In the genomic region with DNA sequence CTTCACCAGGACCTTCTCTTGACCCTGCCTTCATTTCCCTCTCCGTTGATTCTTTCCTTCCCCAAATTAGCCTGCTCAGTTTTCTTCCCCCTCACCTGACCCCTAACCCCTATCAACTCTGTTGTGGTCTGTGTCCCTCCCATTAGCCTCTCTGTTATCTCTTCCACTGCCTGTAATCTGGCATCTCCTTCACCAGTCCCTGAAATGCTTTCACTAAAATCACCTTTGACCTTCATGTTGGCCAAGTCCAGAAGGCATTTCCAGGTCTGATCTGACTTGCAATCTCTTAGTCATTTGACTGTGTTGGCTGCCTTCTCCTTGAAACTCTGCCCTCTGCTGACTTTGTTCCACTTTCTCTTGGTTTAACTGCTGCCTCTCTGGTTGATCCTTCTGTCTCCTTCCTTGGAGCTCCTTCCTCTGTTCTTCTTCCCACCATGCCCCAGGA, we compare ENCODE assay signal across 8 cellular contexts. TPM values are rescaled to one million over a fixed set of nuclear protein-coding genes. Genes with fewer than 3 reads are reported as not detected.
DNase-seq lines count a peak whose midpoint lies in the region; ATAC-seq and TF ChIP-seq lines count a peak whose summit lies in the region.

No MANE protein-coding gene starts in this region.

- H3K27me3 ChIP-seq in Panc1 (ENCODE audit: control insufficient read depth, insufficient read depth, low read length) (no peaks in the 10 kb centered on the region), vagina (no peaks in the 10 kb centered on the region), Karpas-422 (ENCODE audit: low read length) (no peaks in the 10 kb centered on the region)

- BruUV-seq in Panc1 (replicated peaks; lab: Mats Ljungman, UMichigan): no TSS peak

- H3K79me2 ChIP-seq in Karpas-422 (ENCODE audit: low read length): no peaks in the 10 kb centered on the region

- TF ChIP-seq CTCF in GM12873 (IDR thresholded peaks at IDR 0.05; ENCODE audit: insufficient read depth, low read depth, low read length, missing control alignments) (peak; percentile 51), Panc1 (IDR thresholded peaks at IDR 0.05) (peak; percentile 73), choroid plexus epithelial cell (conservative IDR thresholded peaks at IDR 0.05; ENCODE audit: low read depth, low read length) (peak; percentile 48), vagina (IDR thresholded peaks at IDR 0.05) (no peak)

- in situ Hi-C loops in Panc1 (cut with HindIII; ENCODE audit: low pct_unique_long_range_greater_than_20kb, low sequenced_read_pairs): no loop called here

- H3K9ac ChIP-seq in Karpas-422 (ENCODE audit: low read length): no peak overlapping the region

- POLR2A ChIA-PET in Panc1 (lab: Charles Lee): no interaction called here

- H3K36me3 ChIP-seq in Panc1 (ENCODE audit: control insufficient read depth, insufficient read depth, low read length) (no peaks in the 10 kb centered on the region), vagina (peaks cover 0 to 13% of the 10 kb centered on the region in 2 donors), Karpas-422 (ENCODE audit: insufficient read depth, low read length) (no peaks in the 10 kb centered on the region)

- no peak for TF ChIP-seq POLR2A in vagina (IDR thresholded peaks at IDR 0.05)

- H3K27ac ChIP-seq in Panc1 (ENCODE audit: low read length) (0 out of 2 replicates have a peak overlapping the region, but pooled peaks have one; percentile 74), vagina (peak overlapping the region; percentile 80), Karpas-422 (ENCODE audit: low read length) (no peak overlapping the region)

- H3K4me1 ChIP-seq in Panc1 (ENCODE audit: control insufficient read depth, insufficient read depth, low read length) (peaks cover 15% of the 10 kb centered on the region), vagina (peaks cover 22% of the 10 kb centered on the region), Karpas-422 (ENCODE audit: low read length) (no peaks in the 10 kb centered on the region)

- H3K4me3 ChIP-seq in Panc1 (ENCODE audit: low read depth in 2 of 2, low read length in 2 of 2): peak overlapping the region; percentile 52 to 83
- peak overlapping the region; percentile 54 for H3K4me3 ChIP-seq in choroid plexus epithelial cell (ENCODE audit: low read depth, low read length)
- peak overlapping the region; percentile 38 to 49 for H3K4me3 ChIP-seq in vagina
- H3K4me3 ChIP-seq in Karpas-422 (ENCODE audit: low read length): no peak overlapping the region

- peak; percentile 72 for ATAC-seq in Panc1

- peak; percentile 70 for DNase-seq in AG08396 (ENCODE audit: low spot score)
- no peak for DNase-seq in Panc1 (ENCODE audit: low read depth, low spot score)
- peak; percentile 57 for DNase-seq in choroid plexus epithelial cell (ENCODE audit: low read depth)
- peak; percentile 50 for DNase-seq in medulla oblongata (ENCODE audit: extremely low spot score)
- DNase-seq in vagina (ENCODE audit: extremely low spot score in 2 of 2): no peak
- DNase-seq in posterior cingulate gyrus: no peak
- no peak for DNase-seq in Karpas-422

- H2AFZ ChIP-seq in Karpas-422 (ENCODE audit: low read length): no peak overlapping the region

- CTCF ChIA-PET in Panc1 (lab: Charles Lee): interaction anchor here (0.9 to 1.1 kb wide), 2 partner anchors 19 to 27 kb away, joined by 3 read pairs; no protein-coding TSS in a partner anchor

- intact Hi-C loops in Panc1 (cut with micrococcal nuclease; ENCODE audit: unreplicated experiment): no loop called here
- intact Hi-C loops in vagina (cut with DNase I): no loop called here
- intact Hi-C loops in posterior cingulate gyrus (cut with DNase I): loop anchor here (5.0 kb wide), 1 partner anchor 114 kb away; no protein-coding TSS in a partner anchor

- no peak overlapping the region for H3K4me2 ChIP-seq in Karpas-422 (ENCODE audit: low read depth, low read length, poor library complexity, severe bottlenecking)

- H3K9me3 ChIP-seq in Panc1 (ENCODE audit: control insufficient read depth, insufficient read depth, low read depth, low read length): no peaks in the 10 kb centered on the region
- H3K9me3 ChIP-seq in vagina: no peaks in the 10 kb centered on the region
- no peaks in the 10 kb centered on the region for H3K9me3 ChIP-seq in Karpas-422 (ENCODE audit: low read length)

- H3K9me2 ChIP-seq in Karpas-422 (replicated peaks; ENCODE audit: insufficient read depth, low read length): no peaks in the 10 kb centered on the region

- no peaks in the 10 kb centered on the region for H4K20me1 ChIP-seq in Karpas-422 (ENCODE audit: insufficient read depth, low read depth, low read length)

RNA-seq across cellular contexts. Expression of gene ATP8B2, which starts 28.2 kb away (rescaled TPM):
- total RNA-seq in Panc1 (2021; ENCODE audit: unreplicated experiment) (14.7 TPM), vagina (65.1 TPM)
- 17.1 TPM for polyA plus RNA-seq in Panc1 (2012; ENCODE audit: insufficient read length)
- 10.6 and 19.6 TPM in 2 replicates for total RNA-seq in Karpas-422 (2014; rRNA removed; shearing (Covaris generic); ENCODE audit: low replicate concordance)

RNA-seq across cellular contexts. Expression of gene AQP10, which starts 32.6 kb away (rescaled TPM):
- total RNA-seq in Panc1 (2021; ENCODE audit: unreplicated experiment) (not detected), vagina (not detected)
- not detected for polyA plus RNA-seq in Panc1 (2012; ENCODE audit: insufficient read length)
- total RNA-seq in Karpas-422 (2014; rRNA removed; shearing (Covaris generic); ENCODE audit: low replicate concordance): not detected in 2 replicates

RNA-seq across cellular contexts. Expression of gene IL6R, which starts 51.7 kb away (rescaled TPM):
- total RNA-seq in Panc1 (2021; ENCODE audit: unreplicated experiment) (12.2 TPM), vagina (50.8 TPM)
- polyA plus RNA-seq in Panc1 (2012; ENCODE audit: insufficient read length): 14.1 TPM
- total RNA-seq in Karpas-422 (2014; rRNA removed; shearing (Covaris generic); ENCODE audit: low replicate concordance): 0.04 TPM in 1 of 2 replicates, not detected in the other

Comparison
In these comparisons a context has a peak if more than half of its experiments do, and no peak if none do; other contexts are left out.
1. DNase-seq: peak in AG08396 (single experiment), choroid plexus epithelial cell (single experiment) and medulla oblongata (single experiment); none in Panc1 (single experiment), vagina (0 of 2), posterior cingulate gyrus (0 of 10) and Karpas-422 (single experiment).
2. CTCF ChIP-seq: peak in GM12873 (single experiment), Panc1 (single experiment) and choroid plexus epithelial cell (single experiment); none in vagina (0 of 3).
3. RNA of gene IL6R, which starts 51.7 kb away (total RNA-seq): 50.8 TPM in vagina (single experiment) and 12.2 TPM in Panc1 (single experiment); 0.04 TPM in Karpas-422; every median in the first group is over 10 times any median in the second.